ENCODE assay signal across 24 cellular contexts in the genomic region with DNA sequence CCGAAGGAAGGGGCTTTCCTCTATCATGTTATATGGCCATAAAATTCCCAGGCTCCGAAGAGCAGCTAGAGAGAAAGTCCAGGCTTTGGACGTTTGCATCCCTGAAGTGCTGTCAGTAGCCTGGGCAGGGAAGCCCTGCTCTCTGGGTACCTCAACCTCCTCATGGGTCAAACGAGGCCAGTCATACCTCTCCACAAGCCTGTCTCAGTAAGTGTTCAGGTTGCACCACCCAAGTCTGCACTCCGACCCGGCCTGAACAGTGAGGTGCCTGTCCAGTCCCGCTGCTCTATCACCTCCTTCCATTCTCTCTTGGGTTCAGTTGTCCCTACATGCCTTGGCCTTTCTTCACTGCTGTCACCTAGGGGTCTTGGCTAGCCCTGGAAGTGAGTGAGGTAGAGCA.
"Had no signal": no experiment of that assay in that cellular context is flagged by ENCODE, and none has a peak within 500 bp of the region (broad histone marks: within the 10 kb centered on the region; RNA-seq: fewer than 3 reads in every experiment).

No MANE protein-coding gene starts in this region.

- H3K27ac ChIP-seq: neural progenitor cell, pancreas, psoas muscle, right lobe of liver, skin epidermis, suprapubic skin, testis, tibial artery, transverse colon, upper lobe of right lung, uterus had no signal

- H2AFZ ChIP-seq: neural progenitor cell had no signal

- DNase-seq: naive thymus-derived CD4-positive, alpha-beta T cell; natural killer cell; occipital lobe; pancreas; right cardiac atrium; right lobe of liver; stimulated activated CD4-positive, alpha-beta T cell treated with anti-CD3 and anti-CD28 coated beads, Interleukin-15, amount 100 ng/mL, for 24 hours; stimulated activated CD4-positive, alpha-beta T cell treated with anti-CD3 and anti-CD28 coated beads, Interleukin-2, amount 100 ng/mL, for 24 hours; stimulated activated CD4-positive, alpha-beta T cell treated with anti-CD3 and anti-CD28 coated beads, Interleukin-2, amount 100 ng/mL, for 48 hours; stimulated activated CD4-positive, alpha-beta T cell treated with anti-CD3 and anti-CD28 coated beads, Interleukin-4, amount 100 ng/mL, for 24 hours; stimulated activated naive B cell treated with anti-CD40 and anti-IgM and Interleukin-4, amounts not matched to agents 10 μg/mL and 1 μg/mL and 100 μg/mL, for 72 hours; stimulated activated naive CD4-positive, alpha-beta T cell treated with Interleukin-2 at 50 U/mL for 16 hours; substantia nigra; testis; tibial artery; transverse colon; upper lobe of right lung; uterus had no signal

- FAIRE-seq: pancreas had no signal

- H3K36me3 ChIP-seq: neural progenitor cell, pancreas, suprapubic skin, tibial artery, transverse colon, upper lobe of right lung, uterus had no signal

- H3K27me3 ChIP-seq: neural progenitor cell, right lobe of liver, suprapubic skin, testis, tibial artery, transverse colon, upper lobe of right lung had no signal

- H3K4me2 ChIP-seq: neural progenitor cell, smooth muscle cell had no signal

- ATAC-seq: naive thymus-derived CD4-positive, alpha-beta T cell; natural killer cell; pancreas; psoas muscle; right cardiac atrium; right lobe of liver; stimulated activated effector memory CD8-positive, alpha-beta T cell treated with anti-CD3 and anti-CD28 coated beads, Interleukin-12 subunit alpha, Interleukin-12 subunit beta, amount 100 ng/mL, for 72 hours; stimulated activated naive B cell treated with anti-CD40 and anti-IgM and Interleukin-4, amounts not matched to agents 10 μg/mL and 1 μg/mL and 100 μg/mL, for 72 hours; upper lobe of right lung had no signal

- H3K4me1 ChIP-seq: neural progenitor cell, pancreas, psoas muscle, right lobe of liver, suprapubic skin, testis, tibial artery, transverse colon, upper lobe of right lung, uterus had no signal

- H3K9ac ChIP-seq: neural progenitor cell had no signal

- H3K9me3 ChIP-seq: pancreas, psoas muscle, right lobe of liver, suprapubic skin, testis, tibial artery, transverse colon, upper lobe of right lung, uterus had no signal

- H3K4me3 ChIP-seq: neural progenitor cell, pancreas, psoas muscle, right lobe of liver, skin epidermis, smooth muscle cell, suprapubic skin, testis, tibial artery, transverse colon, upper lobe of right lung, uterus had no signal
